1 cellular context compared by ENCODE assay signal in genomic region chr10:114629824-114630430, GRCh38.
TF ChIP-seq lines count a peak whose summit lies in the region.

No MANE protein-coding gene starts in this region.

TF ChIP-seq in neural cell, 6 proteins besides CTCF, POLR2A, EP300 and RAD21:
- TF ChIP-seq SMC3 (conservative IDR thresholded peaks at IDR 0.05; ENCODE audit: poor library complexity) = no peak
- no peak for TF ChIP-seq MXI1 (conservative IDR thresholded peaks at IDR 0.05; ENCODE audit: poor library complexity, severe bottlenecking)
- no peak for TF ChIP-seq REST (IDR thresholded peaks at IDR 0.05; ENCODE audit: borderline replicate concordance)
- no peak for TF ChIP-seq EZH2 (IDR thresholded peaks at IDR 0.05; ENCODE audit: borderline replicate concordance, insufficient read depth, low read length, poor library complexity, severe bottlenecking)
- no peak for TF ChIP-seq TAF1 (IDR thresholded peaks at IDR 0.05; ENCODE audit: low read depth)
- TF ChIP-seq POLR2AphosphoS5 (IDR thresholded peaks at IDR 0.05) = no peak
TF ChIP-seq in neural cell: peak in this region for 0.
